ENCODE assay signal across 8 cellular contexts in the genomic region with DNA sequence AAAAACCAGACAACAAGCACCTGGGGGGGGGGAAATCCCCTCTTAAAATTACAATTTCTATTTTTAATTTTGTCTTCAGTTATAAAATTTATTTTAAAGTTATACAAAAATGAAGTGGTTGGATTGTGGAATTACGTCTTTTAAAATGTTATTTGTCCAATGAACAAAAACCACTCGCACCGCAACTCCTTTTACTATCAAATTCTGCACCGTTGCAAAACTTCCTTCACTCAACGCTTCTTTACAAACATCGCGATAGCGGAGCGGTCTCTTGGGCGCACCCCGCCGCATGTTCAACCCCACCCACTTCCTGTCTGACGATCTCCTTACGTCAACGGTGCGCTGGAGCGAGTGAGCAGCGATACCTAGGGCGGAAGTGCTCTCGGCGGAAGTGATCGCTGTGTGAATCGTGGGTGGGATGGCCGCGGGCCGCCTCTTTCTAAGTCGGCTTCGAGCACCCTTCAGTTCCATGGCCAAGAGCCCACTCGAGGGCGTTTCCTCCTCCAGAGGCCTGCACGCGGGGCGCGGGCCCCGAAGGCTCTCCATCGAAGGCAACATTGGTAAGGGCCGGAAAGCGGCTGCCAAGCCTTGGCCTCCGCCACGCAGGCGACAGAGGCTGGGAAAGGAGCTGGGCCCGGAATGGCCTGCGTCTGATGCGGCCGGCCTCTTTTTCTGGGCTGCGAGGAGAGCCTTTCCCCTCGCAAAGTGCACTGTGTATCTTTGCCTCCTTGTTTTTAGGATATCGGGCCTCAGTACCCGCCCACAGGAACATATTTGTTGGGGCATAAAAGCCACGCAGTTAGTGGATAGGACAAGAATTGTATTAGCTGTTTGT. TPM values are rescaled to one million over a fixed set of nuclear protein-coding genes. Genes with fewer than 3 reads are reported as not detected.
DNase-seq lines count a peak whose midpoint lies in the region; ATAC-seq and TF ChIP-seq lines count a peak whose summit lies in the region.

Gene DGUOK, plus strand, starts transcription at position 388 of the 835 bp plus-strand sequence. Its CDS starts 31 bp downstream, at position 419.

- peak within 1 kb of the TSS; percentile 95 for H3K27ac Mint-ChIP-seq in dendritic cell treated with granulocyte-macrophage colony-stimulating factor and Interleukin-4, amounts not matched to agents 40 ng/mL and 50 ng/mL, for 4 days

- peak within 1 kb of the TSS; percentile 82 for H3K4me3 Mint-ChIP-seq in dendritic cell treated with granulocyte-macrophage colony-stimulating factor and Interleukin-4, amounts not matched to agents 40 ng/mL and 50 ng/mL, for 4 days

- H3K27ac ChIP-seq in C4-2B, result peak within 1 kb of the TSS; percentile 79

- intact Hi-C loops in dendritic cell treated with granulocyte-macrophage colony-stimulating factor and Interleukin-4, amounts not matched to agents 40 ng/mL and 50 ng/mL, for 4 days (cut with micrococcal nuclease), result loop anchor here (1.0 to 5.0 kb wide), 2 partner anchors 49 to 59 kb away; no protein-coding TSS in a partner anchor

- peaks cover 30% of the 10 kb centered on the region for H3K36me3 Mint-ChIP-seq in dendritic cell treated with granulocyte-macrophage colony-stimulating factor and Interleukin-4, amounts not matched to agents 40 ng/mL and 50 ng/mL, for 4 days (ENCODE audit: low read depth)

- no peak for TF ChIP-seq CTCF in C4-2B (conservative IDR thresholded peaks at IDR 0.05)

- no peaks in the 10 kb centered on the region for H3K27me3 Mint-ChIP-seq in dendritic cell treated with granulocyte-macrophage colony-stimulating factor and Interleukin-4, amounts not matched to agents 40 ng/mL and 50 ng/mL, for 4 days

- peak; percentile 99 for ATAC-seq in GM19395 (IDR thresholded peaks at IDR 0.05; ENCODE audit: unreplicated experiment)
- peak; percentile 100 for ATAC-seq in HG03565 (IDR thresholded peaks at IDR 0.05; ENCODE audit: unreplicated experiment)
- peak; percentile 100 for ATAC-seq in left lobe of liver

- DNase-seq in NCI-H774 (lab: John Stamatoyannopoulos, UW) (peak; percentile 98), left lobe of liver (ENCODE audit: low spot score) (peak; percentile 97)
- DNase-seq in activated CD4-positive, alpha-beta T cell treated with anti-CD3 and anti-CD28 coated beads, Interleukin-2, amount 50 U/mL, for 4 hours, result peak; percentile 94 to 96
- DNase-seq in stimulated activated CD4-positive, alpha-beta T cell treated with anti-CD3 and anti-CD28 coated beads, Interleukin-2, amount 100 ng/mL, for 4 hours (ENCODE audit: low read depth), result peak; percentile 97

- H3K4me1 Mint-ChIP-seq in dendritic cell treated with granulocyte-macrophage colony-stimulating factor and Interleukin-4, amounts not matched to agents 40 ng/mL and 50 ng/mL, for 4 days (ENCODE audit: low read depth), result peaks cover 54% of the 10 kb centered on the region

- H3K9me3 Mint-ChIP-seq in dendritic cell treated with granulocyte-macrophage colony-stimulating factor and Interleukin-4, amounts not matched to agents 40 ng/mL and 50 ng/mL, for 4 days, result no peaks in the 10 kb centered on the region

RNA-seq across cellular contexts. Expression of gene DGUOK, which starts in this region (rescaled TPM):
- 14.7 TPM for total RNA-seq in left lobe of liver

Comparison
In these comparisons a context has a peak if more than half of its experiments do, and no peak if none do; other contexts are left out.
1. Peak in every context shown above with its lines: DNase-seq, ATAC-seq and H3K27ac ChIP-seq.